In the genomic region with DNA sequence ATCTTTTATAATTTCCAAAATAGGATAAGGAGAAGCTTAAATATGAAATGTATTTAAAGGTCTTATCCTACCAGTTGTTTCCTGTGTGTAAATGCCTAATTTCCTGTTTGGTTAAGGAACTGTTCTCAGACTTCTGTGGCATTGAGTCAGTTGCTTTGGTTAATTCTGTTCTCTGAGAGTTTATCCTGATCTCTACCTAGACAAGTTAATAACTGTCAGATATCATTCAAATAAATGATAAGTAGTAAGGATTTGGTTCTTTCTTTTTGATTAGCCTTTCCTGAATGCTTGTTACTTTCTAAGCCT, we compare ENCODE assay signal across 11 cellular contexts. TPM values are rescaled to one million over a fixed set of nuclear protein-coding genes. Genes with fewer than 3 reads are reported as not detected.
A peak's percentile ranks its signal among the peaks of the same experiment; 100 is the strongest.
DNase-seq lines count a peak whose midpoint lies in the region; ATAC-seq and TF ChIP-seq lines count a peak whose summit lies in the region.
"Had no signal": no experiment of that assay in that cellular context is flagged by ENCODE, and none has a peak within 500 bp of the region (broad histone marks: within the 10 kb centered on the region; RNA-seq: fewer than 3 reads in every experiment).

No MANE protein-coding gene starts in this region.

- peaks cover 26% of the 10 kb centered on the region for H3K36me3 Mint-ChIP-seq in CD4-positive, CD25-positive, alpha-beta regulatory T cell
- H3K36me3 Mint-ChIP-seq in GM23338 (ENCODE audit: low read depth) (peaks cover 71% of the 10 kb centered on the region), naive B cell (peaks cover 16 to 37% of the 10 kb centered on the region in 2 donors)
- peaks cover 40% of the 10 kb centered on the region for H3K36me3 Mint-ChIP-seq in activated T-helper 17 cell treated with anti-CD3 and anti-CD28 coated beads, Interleukin-2, amount 50 U/mL, for 72 hours (ENCODE audit: low read depth)

- no peaks in the 10 kb centered on the region for H3K9me3 Mint-ChIP-seq in CD4-positive, CD25-positive, alpha-beta regulatory T cell
- H3K9me3 Mint-ChIP-seq in GM23338 (no peaks in the 10 kb centered on the region), naive B cell (no peaks in the 10 kb centered on the region)
- no peaks in the 10 kb centered on the region for H3K9me3 Mint-ChIP-seq in activated T-helper 17 cell treated with anti-CD3 and anti-CD28 coated beads, Interleukin-2, amount 50 U/mL, for 72 hours
- H3K9me3 Mint-ChIP-seq: nephron had no signal

- H3K9me3 ChIP-seq in CD4-positive, CD25-positive, alpha-beta regulatory T cell (ENCODE audit: control insufficient read depth in 2 of 2, low read length in 2 of 2), result no peaks in the 10 kb centered on the region
- no peaks in the 10 kb centered on the region for H3K9me3 ChIP-seq in hepatocyte (ENCODE audit: low read depth)

- H3K9me2 ChIP-seq in GM23338 (ENCODE audit: insufficient read depth) (no peaks in the 10 kb centered on the region), hepatocyte (replicated peaks; ENCODE audit: insufficient read depth) (no peaks in the 10 kb centered on the region)

- H3K4me2 ChIP-seq in GM23338, result no peak overlapping the region
- H3K4me2 ChIP-seq in hepatocyte, result no peak overlapping the region

- H2AFZ ChIP-seq in GM23338 (no peak overlapping the region), hepatocyte (no peak overlapping the region)

- no peak for DNase-seq in CD4-positive, CD25-positive, alpha-beta regulatory T cell
- DNase-seq in GM23338 (ENCODE audit: low spot score) (no peak), naive B cell (no peak), GDM1 (lab: John Stamatoyannopoulos, UW) (no peak), hepatocyte (ENCODE audit: low spot score) (no peak), posterior vena cava (ENCODE audit: low spot score) (no peak)
- DNase-seq: activated CD4-positive, alpha-beta T cell treated with anti-CD3 and anti-CD28 coated beads for 1 hour had no signal

- peaks cover 10% of the 10 kb centered on the region for H3K4me1 ChIP-seq in CD4-positive, CD25-positive, alpha-beta regulatory T cell (ENCODE audit: control insufficient read depth, insufficient read depth, low read length, poor library complexity, severe bottlenecking)
- H3K4me1 ChIP-seq in GM23338 (ENCODE audit: insufficient read depth) (no peaks in the 10 kb centered on the region), hepatocyte (ENCODE audit: insufficient read depth) (peaks cover 21% of the 10 kb centered on the region)

- peak overlapping the region in 2 of 3 donors; percentile 33 to 84 for H3K27ac Mint-ChIP-seq in CD4-positive, CD25-positive, alpha-beta regulatory T cell
- H3K27ac Mint-ChIP-seq in GM23338 (no peak overlapping the region), naive B cell (peak overlapping the region in 5 of 6 donors; percentile 44 to 90 (median 74))
- peak overlapping the region; percentile 61 for H3K27ac Mint-ChIP-seq in activated T-helper 17 cell treated with anti-CD3 and anti-CD28 coated beads, Interleukin-2, amount 50 U/mL, for 72 hours

- no peak for TF ChIP-seq CTCF in GM23338 (conservative IDR thresholded peaks at IDR 0.05; ENCODE audit: low read depth in 2 of 2)
- no peak for TF ChIP-seq CTCF in hepatocyte (IDR thresholded peaks at IDR 0.05; ENCODE audit: poor library complexity)

- H3K79me2 ChIP-seq in GM23338 (replicated peaks; ENCODE audit: insufficient read depth) (peaks cover 42% of the 10 kb centered on the region), hepatocyte (peaks cover 78% of the 10 kb centered on the region)

- H3K4me3 Mint-ChIP-seq in CD4-positive, CD25-positive, alpha-beta regulatory T cell, result peak overlapping the region in 1 of 4 donors; percentile 35
- no peak overlapping the region for H3K4me3 Mint-ChIP-seq in GM23338
- H3K4me3 Mint-ChIP-seq in activated T-helper 17 cell treated with anti-CD3 and anti-CD28 coated beads, Interleukin-2, amount 50 U/mL, for 72 hours, result peak overlapping the region; percentile 37
- H3K4me3 Mint-ChIP-seq in naive B cell, result no peak overlapping the region
- H3K4me3 Mint-ChIP-seq: nephron had no signal

- H3K27me3 Mint-ChIP-seq in CD4-positive, CD25-positive, alpha-beta regulatory T cell, result no peaks in the 10 kb centered on the region
- H3K27me3 Mint-ChIP-seq in GM23338 (ENCODE audit: insufficient read depth, low read depth, poor library complexity), result no peaks in the 10 kb centered on the region
- no peaks in the 10 kb centered on the region for H3K27me3 Mint-ChIP-seq in activated T-helper 17 cell treated with anti-CD3 and anti-CD28 coated beads, Interleukin-2, amount 50 U/mL, for 72 hours
- no peaks in the 10 kb centered on the region for H3K27me3 Mint-ChIP-seq in naive B cell

- peak overlapping the region; percentile 4 for H3K4me3 ChIP-seq in CD4-positive, CD25-positive, alpha-beta regulatory T cell (ENCODE audit: low read depth, low read length)
- no peak overlapping the region for H3K4me3 ChIP-seq in GM23338
- no peak overlapping the region for H3K4me3 ChIP-seq in hepatocyte

- no peaks in the 10 kb centered on the region for H3F3A ChIP-seq in GM23338 (replicated peaks; ENCODE audit: low read depth)

- no peaks in the 10 kb centered on the region for H3K27me3 ChIP-seq in CD4-positive, CD25-positive, alpha-beta regulatory T cell (ENCODE audit: control insufficient read depth, insufficient read depth, low read length)
- no peaks in the 10 kb centered on the region for H3K27me3 ChIP-seq in GM23338 (ENCODE audit: insufficient read depth)
- no peaks in the 10 kb centered on the region for H3K27me3 ChIP-seq in hepatocyte

- peak overlapping the region; percentile 56 for H3K27ac ChIP-seq in CD4-positive, CD25-positive, alpha-beta regulatory T cell (ENCODE audit: insufficient read depth, low read length, poor library complexity, severe bottlenecking)
- H3K27ac ChIP-seq in GM23338 (ENCODE audit: low read depth), result 0 out of 2 replicates have a peak overlapping the region, but pooled peaks have one; percentile 0
- H3K27ac ChIP-seq in hepatocyte, result no peak overlapping the region

- no peak for ATAC-seq in CD4-positive, CD25-positive, alpha-beta regulatory T cell (ENCODE audit: low read depth in 2 of 2)
- ATAC-seq in GM23338, result no peak
- peak; percentile 41 for ATAC-seq in activated T-helper 17 cell treated with anti-CD3 and anti-CD28 coated beads, Interleukin-2, amount 50 U/mL, for 72 hours (replicated peaks)
- no peak for ATAC-seq in naive B cell (ENCODE audit: low read depth in 2 of 2)
- no peak for ATAC-seq in HG03469 (IDR thresholded peaks at IDR 0.05; ENCODE audit: unreplicated experiment)

- peaks cover 10% of the 10 kb centered on the region for H3K36me3 ChIP-seq in CD4-positive, CD25-positive, alpha-beta regulatory T cell (ENCODE audit: control insufficient read depth, insufficient read depth, low read length)
- H3K36me3 ChIP-seq in GM23338 (ENCODE audit: insufficient read depth), result peaks cover 46% of the 10 kb centered on the region
- H3K36me3 ChIP-seq in hepatocyte (replicated peaks; ENCODE audit: insufficient read depth, low read depth), result peaks cover 8% of the 10 kb centered on the region

- peaks cover 21 to 28% (median 23%) of the 10 kb centered on the region in 4 donors for H3K4me1 Mint-ChIP-seq in CD4-positive, CD25-positive, alpha-beta regulatory T cell
- H3K4me1 Mint-ChIP-seq in GM23338 (peaks cover 8% of the 10 kb centered on the region), naive B cell (peaks cover 18 to 39% (median 29%) of the 10 kb centered on the region in 3 donors)
- peaks cover 10% of the 10 kb centered on the region for H3K4me1 Mint-ChIP-seq in activated T-helper 17 cell treated with anti-CD3 and anti-CD28 coated beads, Interleukin-2, amount 50 U/mL, for 72 hours

- intact Hi-C loops in posterior vena cava (cut with DNase I), result no loop called here

- H4K20me1 ChIP-seq in GM23338 (replicated peaks; ENCODE audit: insufficient read depth) (0 out of 2 replicates have a peak, but pooled peaks cover 18% of the 10 kb centered on the region), hepatocyte (ENCODE audit: insufficient read depth, poor library complexity, severe bottlenecking) (peaks cover 10% of the 10 kb centered on the region)

TF ChIP-seq in GM23338, 12 proteins besides CTCF, POLR2A, EP300 and RAD21 (continues in another document):
- no peak for TF ChIP-seq NANOG (IDR thresholded peaks at IDR 0.05; ENCODE audit: borderline replicate concordance)
- no peak for TF ChIP-seq POLR2AphosphoS5 (IDR thresholded peaks at IDR 0.05; ENCODE audit: low read depth)

RNA-seq across cellular contexts. Expression of gene CTNND1, which starts 39.5 kb away (rescaled TPM):
- total RNA-seq in CD4-positive, CD25-positive, alpha-beta regulatory T cell, result 19.4 TPM
- 1 to 10 TPM in 3 of 4 donors, under 1 TPM in 1; 0.53 to 4.4 (median 2.0) TPM for polyA plus RNA-seq in CD4-positive, CD25-positive, alpha-beta regulatory T cell
- 136 and 148 TPM in 2 replicates for total RNA-seq in GM23338 (2014; rRNA removed; shearing (Covaris generic))
- polyA plus RNA-seq in GM23338 (2016; fragmentation: Nextera tagmentation; extraction: Ambion mirVana) (37.0 and 39.1 TPM in 2 replicates), naive B cell (ENCODE audit: low read depth in 6 of 6) (1 to 10 TPM in 5 of 6 donors, under 1 TPM in 1; 0.28 to 9.5 (median 7.8) TPM), hepatocyte (59.4 and 65.0 TPM in 2 replicates)
- 10 to 100 TPM in 1 of 2 donors, 1 to 10 TPM in 1; 4.6 to 12.5 TPM for total RNA-seq in activated T-helper 17 cell treated with anti-CD3 and anti-CD28 coated beads, Interleukin-2, amount 50 U/mL, for 72 hours
- total RNA-seq in hepatocyte (124 and 130 TPM in 2 replicates), posterior vena cava (100 to 1,000 TPM; 131 to 140 TPM)

RNA-seq across cellular contexts. Expression of gene BTBD18, which starts 49.5 kb away (rescaled TPM):
- total RNA-seq in CD4-positive, CD25-positive, alpha-beta regulatory T cell, result not detected
- under 1 TPM; 0.20 to 0.61 (median 0.52) TPM for polyA plus RNA-seq in CD4-positive, CD25-positive, alpha-beta regulatory T cell
- total RNA-seq in GM23338 (2014; rRNA removed; shearing (Covaris generic)), result 0.08 TPM in 1 of 2 replicates, not detected in the other
- polyA plus RNA-seq in GM23338 (2016; fragmentation: Nextera tagmentation; extraction: Ambion mirVana), result 0.29 and 0.31 TPM in 2 replicates
- not detected for total RNA-seq in activated T-helper 17 cell treated with anti-CD3 and anti-CD28 coated beads, Interleukin-2, amount 50 U/mL, for 72 hours
- 1 to 10 TPM in 3 of 6 donors, under 1 TPM in 2, not detected in 1; 0.47 to 1.6 (median 1.4) TPM for polyA plus RNA-seq in naive B cell (ENCODE audit: low read depth in 6 of 6)
- total RNA-seq in hepatocyte, result not detected in 2 replicates
- 0.24 and 0.39 TPM in 2 replicates for polyA plus RNA-seq in hepatocyte
- not detected for total RNA-seq in posterior vena cava
- polyA plus RNA-seq: adipose tissue had no signal

RNA-seq across cellular contexts. Expression of gene SELENOH, which starts 59.8 kb away (rescaled TPM):
- 68.6 TPM for total RNA-seq in CD4-positive, CD25-positive, alpha-beta regulatory T cell
- 100 to 1,000 TPM; 205 to 248 (median 214) TPM for polyA plus RNA-seq in CD4-positive, CD25-positive, alpha-beta regulatory T cell
- 282 and 311 TPM in 2 replicates for total RNA-seq in GM23338 (2014; rRNA removed; shearing (Covaris generic))
- 363 and 379 TPM in 2 replicates for polyA plus RNA-seq in GM23338 (2016; fragmentation: Nextera tagmentation; extraction: Ambion mirVana)
- total RNA-seq in activated T-helper 17 cell treated with anti-CD3 and anti-CD28 coated beads, Interleukin-2, amount 50 U/mL, for 72 hours, result 100 to 1,000 TPM; 149 to 175 TPM
- 100 to 1,000 TPM; 299 to 401 (median 350) TPM for polyA plus RNA-seq in naive B cell (ENCODE audit: low read depth in 6 of 6)
- 127 and 135 TPM in 2 replicates for total RNA-seq in hepatocyte
- 205 and 229 TPM in 2 replicates for polyA plus RNA-seq in hepatocyte
- total RNA-seq in posterior vena cava, result 10 to 100 TPM; 61.8 to 74.3 TPM
